Comparison of ENCODE assay signal across 8 cellular contexts in genomic region chr3:53880396-53881345, GRCh38. TPM values are rescaled to one million over a fixed set of nuclear protein-coding genes. Genes with fewer than 3 reads are reported as not detected.
DNase-seq lines count a peak whose midpoint lies in the region; ATAC-seq and TF ChIP-seq lines count a peak whose summit lies in the region.

No MANE protein-coding gene starts in this region.

- peak overlapping the region in 6 of 7 donors; percentile 4 to 99 (median 95) for H3K27ac Mint-ChIP-seq in CD14-positive monocyte
- peak overlapping the region; percentile 55 to 89 for H3K27ac Mint-ChIP-seq in natural killer cell treated with Interleukin-12 subunit alpha and Interleukin-12 subunit beta and Interleukin-15 and Interleukin-18, amount 100 ng/mL, for 72 hours

- H3K36me3 Mint-ChIP-seq in CD14-positive monocyte, result peaks cover 49 to 52% of the 10 kb centered on the region in 2 donors
- H3K36me3 Mint-ChIP-seq in natural killer cell treated with Interleukin-12 subunit alpha and Interleukin-12 subunit beta and Interleukin-15 and Interleukin-18, amount 100 ng/mL, for 72 hours, result peaks cover 41% of the 10 kb centered on the region

- H3K4me1 Mint-ChIP-seq in CD14-positive monocyte, result peaks cover 16% of the 10 kb centered on the region
- peaks cover 28 to 31% of the 10 kb centered on the region in 2 donors for H3K4me1 Mint-ChIP-seq in natural killer cell treated with Interleukin-12 subunit alpha and Interleukin-12 subunit beta and Interleukin-15 and Interleukin-18, amount 100 ng/mL, for 72 hours (ENCODE audit: low read depth in 2 of 2)

- peak overlapping the region in 15 of 59 donors; percentile 14 to 95 (median 92) for H3K27ac ChIP-seq in dorsolateral prefrontal cortex

- H3K9me3 ChIP-seq in MG63, result no peaks in the 10 kb centered on the region

- peaks cover 0 to 7% (median 2%) of the 10 kb centered on the region in 3 donors for H3K27me3 Mint-ChIP-seq in CD14-positive monocyte (ENCODE audit: low read depth in 3 of 3)
- no peaks in the 10 kb centered on the region for H3K27me3 Mint-ChIP-seq in natural killer cell treated with Interleukin-12 subunit alpha and Interleukin-12 subunit beta and Interleukin-15 and Interleukin-18, amount 100 ng/mL, for 72 hours

- intact Hi-C loops in CD14-positive monocyte (cut with micrococcal nuclease) (loop anchor here in 1 of 2 donors (10.0 kb wide), 1 partner anchor 136 kb away; no protein-coding TSS in a partner anchor), dorsolateral prefrontal cortex (cut with DNase I) (loop anchor here (2.0 to 10.0 kb wide), 3 partner anchors 34 to 386 kb away; partner anchors contain the start of genes CHDH (in 2 of the 2), IL17RB (in 2 of the 2) and CACNA1D (in 1 of the 2))

- H3K4me3 ChIP-seq in MG63, result peak overlapping the region; percentile 84
- H3K4me3 ChIP-seq in dorsolateral prefrontal cortex, result peak overlapping the region; percentile 66 to 100 (median 94)

- peaks cover 25% of the 10 kb centered on the region for H3K36me3 ChIP-seq in MG63

- ATAC-seq in natural killer cell treated with Interleukin-12 subunit alpha and Interleukin-12 subunit beta and Interleukin-15 and Interleukin-18, amount 100 ng/mL, for 72 hours, result no peak
- ATAC-seq in GM21737 (IDR thresholded peaks at IDR 0.05; ENCODE audit: unreplicated experiment), result no peak

- peak overlapping the region; percentile 97 to 100 for H3K4me3 Mint-ChIP-seq in CD14-positive monocyte
- H3K4me3 Mint-ChIP-seq in natural killer cell treated with Interleukin-12 subunit alpha and Interleukin-12 subunit beta and Interleukin-15 and Interleukin-18, amount 100 ng/mL, for 72 hours, result peak overlapping the region; percentile 96

- H3K9me3 Mint-ChIP-seq in CD14-positive monocyte, result no peaks in the 10 kb centered on the region
- no peaks in the 10 kb centered on the region for H3K9me3 Mint-ChIP-seq in natural killer cell treated with Interleukin-12 subunit alpha and Interleukin-12 subunit beta and Interleukin-15 and Interleukin-18, amount 100 ng/mL, for 72 hours

- H3K27me3 ChIP-seq in MG63, result no peaks in the 10 kb centered on the region
- H3K27me3 ChIP-seq in dorsolateral prefrontal cortex, result no peaks in the 10 kb centered on the region

- DNase-seq in CD14-positive monocyte (ENCODE audit: low spot score) (no peak), MG63 (no peak), dorsolateral prefrontal cortex (no peak), NCI-H2081 (lab: John Stamatoyannopoulos, UW) (no peak), NCI-H2171 treated with DMSO at 0.1 percent for 48 hours (lab: John Stamatoyannopoulos, UW) (no peak), NCI-H446 (lab: John Stamatoyannopoulos, UW) (no peak)
- DNase-seq in natural killer cell treated with Interleukin-12 subunit alpha and Interleukin-12 subunit beta and Interleukin-15 and Interleukin-18, amount 100 ng/mL, for 72 hours (ENCODE audit: low spot score), result no peak

- TF ChIP-seq CTCF in CD14-positive monocyte (IDR thresholded peaks at IDR 0.05), result no peak
- no peak for TF ChIP-seq CTCF in dorsolateral prefrontal cortex (IDR thresholded peaks at IDR 0.05 in 54 of 56, conservative IDR thresholded peaks at IDR 0.05 in 2 of 56; ENCODE audit: low read depth in 1 of 56, partially characterized antibody in 56 of 56)

RNA-seq across cellular contexts. Expression of gene ACTR8, which starts 1.3 kb away (rescaled TPM):
- 10 to 100 TPM; 10.7 to 12.2 TPM for polyA plus RNA-seq in CD14-positive monocyte
- 13.3 and 13.5 TPM in 2 replicates for total RNA-seq in MG63 (2014; rRNA removed; shearing (Covaris generic); ENCODE audit: low replicate concordance)
- total RNA-seq in dorsolateral prefrontal cortex, result 10 to 100 TPM; 26.1 to 57.0 (median 40.1) TPM
- 10 to 100 TPM; 41.0 to 43.3 TPM for total RNA-seq in natural killer cell treated with Interleukin-12 subunit alpha and Interleukin-12 subunit beta and Interleukin-15 and Interleukin-18, amount 100 ng/mL, for 72 hours

RNA-seq across cellular contexts. Expression of gene SELENOK, which starts 11.0 kb away (rescaled TPM):
- polyA plus RNA-seq in CD14-positive monocyte, result 100 to 1,000 TPM in 1 of 2 donors, 10 to 100 TPM in 1; 96.4 to 117 TPM
- total RNA-seq in MG63 (2014; rRNA removed; shearing (Covaris generic); ENCODE audit: low replicate concordance), result 37.0 and 58.7 TPM in 2 replicates
- total RNA-seq in dorsolateral prefrontal cortex, result 10 to 100 TPM; 24.0 to 95.9 (median 41.2) TPM
- total RNA-seq in natural killer cell treated with Interleukin-12 subunit alpha and Interleukin-12 subunit beta and Interleukin-15 and Interleukin-18, amount 100 ng/mL, for 72 hours, result 10 to 100 TPM; 37.2 to 72.9 TPM

RNA-seq across cellular contexts. Expression of gene IL17RB, which starts 34.3 kb away (rescaled TPM):
- polyA plus RNA-seq in CD14-positive monocyte, result under 1 TPM in 1 of 2 donors, not detected in 1; 0.13 TPM
- total RNA-seq in MG63 (2014; rRNA removed; shearing (Covaris generic); ENCODE audit: low replicate concordance), result 0.89 and 2.4 TPM in 2 replicates
- 100 to 1,000 TPM in 1 of 120 experiments, 10 to 100 TPM in 117, 1 to 10 TPM in 2; 7.6 to 107 (median 23.1) TPM for total RNA-seq in dorsolateral prefrontal cortex
- 1 to 10 TPM; 1.2 to 2.7 TPM for total RNA-seq in natural killer cell treated with Interleukin-12 subunit alpha and Interleukin-12 subunit beta and Interleukin-15 and Interleukin-18, amount 100 ng/mL, for 72 hours

RNA-seq across cellular contexts. Expression of gene CHDH, which starts 34.5 kb away (rescaled TPM):
- polyA plus RNA-seq in CD14-positive monocyte, result not detected
- 0.76 and 2.0 TPM in 2 replicates for total RNA-seq in MG63 (2014; rRNA removed; shearing (Covaris generic); ENCODE audit: low replicate concordance)
- total RNA-seq in dorsolateral prefrontal cortex, result 10 to 100 TPM in 116 of 120 experiments, 1 to 10 TPM in 4; 8.0 to 47.0 (median 17.5) TPM
- total RNA-seq in natural killer cell treated with Interleukin-12 subunit alpha and Interleukin-12 subunit beta and Interleukin-15 and Interleukin-18, amount 100 ng/mL, for 72 hours, result under 1 TPM; 0.29 to 0.39 TPM
